Comparison of ENCODE assay signal across 17 cellular contexts in the genomic region with DNA sequence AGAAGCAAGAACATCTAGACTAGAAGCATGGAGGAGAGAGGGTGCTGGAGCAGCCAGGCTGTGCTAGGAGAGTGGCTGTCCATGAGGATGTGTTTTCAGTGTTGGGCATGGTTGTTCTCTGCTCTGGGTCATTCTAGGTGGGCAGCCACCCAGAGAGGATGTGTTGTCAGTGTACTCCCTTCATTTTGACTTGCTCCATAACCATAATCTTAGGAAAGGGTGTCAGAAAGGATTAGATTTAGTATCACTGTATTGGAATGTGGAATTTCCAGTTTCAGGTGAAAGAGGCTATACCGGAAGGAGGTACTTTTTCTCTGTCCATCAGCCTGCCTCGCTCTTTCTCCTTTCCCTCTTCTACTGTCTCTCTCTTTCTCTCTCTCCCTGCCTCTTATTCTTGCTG.
"Had no signal": no experiment of that assay in that cellular context is flagged by ENCODE, and none has a peak within 500 bp of the region (broad histone marks: within the 10 kb centered on the region; RNA-seq: fewer than 3 reads in every experiment).

No MANE protein-coding gene starts in this region.

- H3K36me3 Mint-ChIP-seq: immature natural killer cell, neural progenitor cell, T-cell had no signal

- H3K9me3 ChIP-seq: esophagus muscularis mucosa, stomach, uterus had no signal

- H2AFZ ChIP-seq: neural progenitor cell, parathyroid adenoma had no signal

- H3K9me3 Mint-ChIP-seq: activated CD8-positive, alpha-beta T cell treated with anti-CD3 and anti-CD28 coated beads for 36 hours; activated naive CD4-positive, alpha-beta T cell treated with anti-CD3 and anti-CD28 coated beads for 36 hours; neural progenitor cell; T-cell had no signal

- H3K4me1 ChIP-seq: parathyroid adenoma, uterus had no signal

- ATAC-seq: activated CD8-positive, alpha-beta T cell treated with anti-CD3 and anti-CD28 coated beads for 36 hours; T-cell had no signal

- H3K79me2 ChIP-seq: parathyroid adenoma had no signal

- H3K27ac ChIP-seq: neural progenitor cell, parathyroid adenoma, uterus, WERI-Rb-1 had no signal

- H3K4me2 ChIP-seq: neural progenitor cell had no signal

- H3K27me3 Mint-ChIP-seq: activated CD8-positive, alpha-beta T cell treated with anti-CD3 and anti-CD28 coated beads for 36 hours had no signal

- H3K4me3 Mint-ChIP-seq: activated CD8-positive, alpha-beta T cell treated with anti-CD3 and anti-CD28 coated beads for 36 hours; activated naive CD4-positive, alpha-beta T cell treated with anti-CD3 and anti-CD28 coated beads for 36 hours; endodermal cell; immature natural killer cell; neural progenitor cell; T-cell had no signal

- H3K4me1 Mint-ChIP-seq: immature natural killer cell, T-cell had no signal

- H3K4me3 ChIP-seq: esophagus muscularis mucosa, neural progenitor cell, stomach, uterus had no signal

- H3K27ac Mint-ChIP-seq: activated CD8-positive, alpha-beta T cell treated with anti-CD3 and anti-CD28 coated beads for 36 hours; activated naive CD4-positive, alpha-beta T cell treated with anti-CD3 and anti-CD28 coated beads for 36 hours; endodermal cell; immature natural killer cell; neural progenitor cell; T-cell had no signal

- H3K27me3 ChIP-seq: esophagus muscularis mucosa, neural progenitor cell, uterus had no signal

- DNase-seq: activated CD4-positive, alpha-beta T cell treated with anti-CD3 and anti-CD28 coated beads for 4 hours; activated CD8-positive, alpha-beta T cell treated with anti-CD3 and anti-CD28 coated beads for 36 hours; activated naive CD4-positive, alpha-beta T cell treated with anti-CD3 and anti-CD28 coated beads for 36 hours; endodermal cell; glutamatergic neuron; immature natural killer cell; mesenchymal stem cell; stimulated activated CD4-positive, alpha-beta T cell treated with anti-CD3 and anti-CD28 coated beads, Interleukin-15, amount 100 ng/mL, for 24 hours; stimulated activated CD4-positive, alpha-beta T cell treated with anti-CD3 and anti-CD28 coated beads, Interleukin-4, amount 100 ng/mL, for 4 hours; stomach; T-cell; T1000; uterus; WERI-Rb-1 had no signal

- H3K9ac ChIP-seq: neural progenitor cell, parathyroid adenoma had no signal

- H3K36me3 ChIP-seq: esophagus muscularis mucosa, neural progenitor cell, stomach, uterus, WERI-Rb-1 had no signal
